In genomic region chr17:13114601-13115024, GRCh38 we compare ENCODE assay signal across 1 cellular context.
TF ChIP-seq lines count a peak whose summit lies in the region.

No MANE protein-coding gene starts in this region.

TF ChIP-seq in H1, 55 proteins besides CTCF, POLR2A, EP300 and RAD21:
- TF ChIP-seq ASH2L (IDR thresholded peaks at IDR 0.05; ENCODE audit: low read length) = no peak
- TF ChIP-seq EZH2 (IDR thresholded peaks at IDR 0.05; ENCODE audit: low read depth, low read length, severe bottlenecking) = no peak
- no peak for TF ChIP-seq BCL11A (IDR thresholded peaks at IDR 0.05; ENCODE audit: low read depth in 2 of 2, low read length in 2 of 2)
- no peak for TF ChIP-seq RNF2 (IDR thresholded peaks at IDR 0.05; ENCODE audit: borderline replicate concordance, low read depth, low read length, missing control alignments, poor library complexity, severe bottlenecking)
- TF ChIP-seq JUN (IDR thresholded peaks at IDR 0.05; ENCODE audit: low read depth, low read length) = no peak
- TF ChIP-seq SUZ12 (IDR thresholded peaks at IDR 0.05; ENCODE audit: low read length) = no peak
- 0 out of 2 replicates have a peak, but pooled peaks have one; percentile 38 for TF ChIP-seq RXRA (IDR thresholded peaks at IDR 0.05; ENCODE audit: insufficient read depth, low read depth, low read length)
- TF ChIP-seq, protein P1, sequence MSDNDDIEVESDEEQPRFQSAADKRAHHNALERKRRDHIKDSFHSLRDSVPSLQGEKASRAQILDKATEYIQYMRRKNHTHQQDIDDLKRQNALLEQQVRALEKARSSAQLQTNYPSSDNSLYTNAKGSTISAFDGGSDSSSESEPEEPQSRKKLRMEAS (IDR thresholded peaks at IDR 0.05) = 0 out of 2 replicates have a peak, but pooled peaks have one; percentile 8
- no peak for TF ChIP-seq NRF1 (IDR thresholded peaks at IDR 0.05; ENCODE audit: low read depth, low read length)
- no peak for TF ChIP-seq ATF3 (IDR thresholded peaks at IDR 0.05; ENCODE audit: insufficient read depth, low read depth, low read length)
